In the genomic region with DNA sequence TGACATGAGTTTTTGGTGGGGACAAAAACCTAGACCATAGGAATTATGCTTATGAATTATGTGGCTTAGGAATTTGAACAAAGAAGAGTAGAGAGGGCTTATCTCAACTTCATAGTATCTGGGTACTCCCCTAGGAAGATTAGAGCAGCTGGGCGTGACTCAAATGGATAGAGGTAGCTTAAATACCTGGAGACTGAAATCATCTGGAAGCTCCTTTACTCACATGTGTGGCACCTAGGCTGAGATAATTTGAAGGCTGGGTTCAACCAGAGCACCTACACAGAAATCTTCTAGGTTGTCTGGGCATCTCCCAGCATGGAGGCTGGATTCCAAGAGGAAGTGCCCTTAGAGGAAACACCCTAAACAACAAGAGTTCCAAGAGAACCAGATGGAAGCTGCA, we compare ENCODE assay signal across 27 cellular contexts.
"Had no signal": no experiment of that assay in that cellular context is flagged by ENCODE, and none has a peak within 500 bp of the region (broad histone marks: within the 10 kb centered on the region; RNA-seq: fewer than 3 reads in every experiment).

No MANE protein-coding gene starts in this region.

- H3K27me3 ChIP-seq: dorsolateral prefrontal cortex, heart right ventricle, neural progenitor cell, sigmoid colon, stomach, thyroid gland had no signal

- FAIRE-seq: colon, islet of Langerhans had no signal

- ATAC-seq: esophagus mucosa; heart right ventricle; left lobe of liver; naive thymus-derived CD4-positive, alpha-beta T cell; psoas muscle; right cardiac atrium; stimulated activated effector memory CD8-positive, alpha-beta T cell treated with anti-CD3 and anti-CD28 coated beads, Interleukin-12 subunit alpha, Interleukin-12 subunit beta, amount 100 ng/mL, for 72 hours had no signal

- H3K4me3 ChIP-seq: dorsolateral prefrontal cortex, heart right ventricle, lung, neural progenitor cell, psoas muscle, sigmoid colon, stomach, thyroid gland had no signal

- DNase-seq: dorsolateral prefrontal cortex; effector CD4-positive, alpha-beta T cell; foreskin melanocyte; glutamatergic neuron; heart right ventricle; hippocampal formation; mesenchymal stem cell; midbrain; naive thymus-derived CD4-positive, alpha-beta T cell; nucleus accumbens; posterior cingulate gyrus; psoas muscle; right cardiac atrium; sigmoid colon; stimulated activated CD4-positive, alpha-beta T cell treated with anti-CD3 and anti-CD28 coated beads, Interleukin-2, amount 100 ng/mL, for 24 hours; stimulated activated CD4-positive, alpha-beta T cell treated with anti-CD3 and anti-CD28 coated beads, Interleukin-4, amount 100 ng/mL, for 24 hours; stimulated activated naive CD4-positive, alpha-beta T cell treated with Interleukin-2 at 50 U/mL for 16 hours; stomach; thyroid gland had no signal

- H2AFZ ChIP-seq: neural progenitor cell had no signal

- H3K36me3 ChIP-seq: heart right ventricle, neural progenitor cell, sigmoid colon, stomach, thyroid gland had no signal

- H3K9ac ChIP-seq: neural progenitor cell had no signal

- H3K4me2 ChIP-seq: neural progenitor cell had no signal

- H3K27ac ChIP-seq: dorsolateral prefrontal cortex, epithelial cell of prostate, heart right ventricle, neural progenitor cell, psoas muscle, sigmoid colon, stomach, thyroid gland had no signal

- H3K4me1 ChIP-seq: heart right ventricle, neural progenitor cell, psoas muscle, sigmoid colon, stomach, thyroid gland had no signal

- H3K9me3 ChIP-seq: heart right ventricle, psoas muscle, sigmoid colon, stomach, thyroid gland had no signal
